Comparison of ENCODE assay signal across 12 cellular contexts in the genomic region with DNA sequence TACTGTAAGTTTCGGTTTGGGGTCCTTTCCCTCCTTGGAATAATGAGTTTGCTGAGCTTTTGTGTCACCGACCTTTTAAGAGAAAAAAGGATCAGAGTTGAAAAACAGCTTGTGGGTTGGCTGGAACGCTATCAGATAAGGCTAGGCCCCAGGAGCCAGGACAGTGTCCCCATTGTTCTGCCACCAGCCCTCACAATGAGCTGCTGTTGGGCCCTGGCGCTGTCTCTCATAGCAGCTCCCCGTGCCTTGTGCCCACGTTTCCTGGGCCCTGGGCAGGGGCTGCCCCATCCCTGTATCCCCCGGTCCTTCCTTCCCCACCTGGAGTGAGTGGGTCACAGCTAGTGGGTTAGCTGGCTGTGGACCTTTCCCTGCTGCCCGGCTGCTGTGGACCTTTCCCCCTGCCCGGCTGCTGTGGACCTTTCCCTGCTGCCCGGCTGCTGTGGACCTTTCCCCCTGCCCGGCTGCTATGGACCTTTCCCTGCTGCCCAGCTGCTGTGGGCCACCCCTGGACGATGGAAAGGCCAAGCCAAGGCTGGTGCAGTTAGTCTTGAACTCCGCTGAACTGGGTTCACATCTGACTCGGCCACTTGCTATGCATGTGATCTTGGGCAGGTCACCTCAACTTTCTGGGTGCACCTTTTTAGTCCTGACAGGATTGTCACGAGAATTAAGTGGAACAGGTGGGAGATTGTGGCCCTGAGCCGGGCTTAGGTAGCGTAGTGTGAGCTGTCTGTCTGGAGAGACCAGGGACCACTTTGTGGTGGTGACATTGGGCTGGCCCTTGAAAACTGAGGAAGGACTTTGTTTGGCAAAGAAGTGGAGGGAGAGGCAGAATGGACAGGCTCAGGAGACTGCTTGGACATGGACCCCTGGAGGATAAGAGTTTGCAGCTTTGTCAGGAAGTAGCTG.
DNase-seq lines count a peak whose midpoint lies in the region; ATAC-seq, FAIRE-seq and TF ChIP-seq lines count a peak whose summit lies in the region.
"Had no signal": no experiment of that assay in that cellular context is flagged by ENCODE, and none has a peak within 500 bp of the region (broad histone marks: within the 10 kb centered on the region; RNA-seq: fewer than 3 reads in every experiment).

No MANE protein-coding gene starts in this region.

- H4K20me1 ChIP-seq in hepatocyte (ENCODE audit: insufficient read depth, poor library complexity, severe bottlenecking) = peaks cover 65% of the 10 kb centered on the region

- FAIRE-seq in D721Med (lab: Jason Lieb, UNC) = no peak

- H3K27me3 ChIP-seq in right atrium auricular region (no peaks in the 10 kb centered on the region), hepatocyte (no peaks in the 10 kb centered on the region)

- DNase-seq in right atrium auricular region (ENCODE audit: low spot score) = no peak
- DNase-seq in Right ventricle myocardium superior = no peak
- DNase-seq in hepatocyte (ENCODE audit: low spot score) = no peak
- DNase-seq in pons (ENCODE audit: low spot score) = peak; percentile 95
- no peak for DNase-seq in D721Med (ENCODE audit: insufficient read length, low spot score)
- DNase-seq in NCI-H146 treated with DMSO at 0.1 percent for 48 hours (lab: John Stamatoyannopoulos, UW; ENCODE audit: unreplicated experiment) = no peak
- no peak for DNase-seq in GM20000 (ENCODE audit: low spot score)
- DNase-seq: activated CD4-positive, alpha-beta T cell treated with anti-CD3 and anti-CD28 coated beads for 48 hours; activated naive CD4-positive, alpha-beta T cell; effector CD8-positive, alpha-beta T cell; KBM-7 had no signal

- ATAC-seq in Right ventricle myocardium superior (ENCODE audit: poor library complexity) (no peak), GM18519 (IDR thresholded peaks at IDR 0.05; ENCODE audit: low FRiP score, unreplicated experiment) (no peak)

- peaks cover 0 to 100% of the 10 kb centered on the region in 2 donors for H3K4me1 ChIP-seq in right atrium auricular region
- H3K4me1 ChIP-seq in hepatocyte (ENCODE audit: insufficient read depth) = peaks cover 11% of the 10 kb centered on the region

- H3K4me2 ChIP-seq in hepatocyte = peak overlapping the region; percentile 44

- no peaks in the 10 kb centered on the region for H3K36me3 ChIP-seq in right atrium auricular region
- H3K36me3 ChIP-seq in hepatocyte (replicated peaks; ENCODE audit: insufficient read depth, low read depth) = no peaks in the 10 kb centered on the region

- intact Hi-C loops in Right ventricle myocardium superior (cut with DNase I) = loop anchor here (10.0 kb wide), 1 partner anchor 244 kb away; no protein-coding TSS in a partner anchor

- H2AFZ ChIP-seq in hepatocyte = no peak overlapping the region

- WGBS in hepatocyte (ENCODE audit: low lambda C conversion rate, missing lambda C conversion rate) = 76% methylated on average over 17 of the region's 17 CpGs

- H3K9me3 ChIP-seq in right atrium auricular region (no peaks in the 10 kb centered on the region), hepatocyte (ENCODE audit: low read depth) (no peaks in the 10 kb centered on the region)

- TF ChIP-seq CTCF in right atrium auricular region (IDR thresholded peaks at IDR 0.05) (no peak), hepatocyte (IDR thresholded peaks at IDR 0.05; ENCODE audit: poor library complexity) (no peak), D721Med (IDR thresholded peaks at IDR 0.05; ENCODE audit: insufficient read depth, missing control alignments) (no peak), GM20000 (IDR thresholded peaks at IDR 0.05; ENCODE audit: extremely low read depth, missing control alignments) (no peak)

- H3K27ac ChIP-seq in right atrium auricular region = peak overlapping the region; percentile 78 to 81
- H3K27ac ChIP-seq in hepatocyte = peak overlapping the region; percentile 68

- H3K4me3 ChIP-seq in right atrium auricular region (no peak overlapping the region), hepatocyte (no peak overlapping the region)

- peaks cover 96% of the 10 kb centered on the region for H3K79me2 ChIP-seq in hepatocyte

- H3K9me2 ChIP-seq in hepatocyte (replicated peaks; ENCODE audit: insufficient read depth) = no peaks in the 10 kb centered on the region
